ENCODE assay signal across 8 cellular contexts in the genomic region with DNA sequence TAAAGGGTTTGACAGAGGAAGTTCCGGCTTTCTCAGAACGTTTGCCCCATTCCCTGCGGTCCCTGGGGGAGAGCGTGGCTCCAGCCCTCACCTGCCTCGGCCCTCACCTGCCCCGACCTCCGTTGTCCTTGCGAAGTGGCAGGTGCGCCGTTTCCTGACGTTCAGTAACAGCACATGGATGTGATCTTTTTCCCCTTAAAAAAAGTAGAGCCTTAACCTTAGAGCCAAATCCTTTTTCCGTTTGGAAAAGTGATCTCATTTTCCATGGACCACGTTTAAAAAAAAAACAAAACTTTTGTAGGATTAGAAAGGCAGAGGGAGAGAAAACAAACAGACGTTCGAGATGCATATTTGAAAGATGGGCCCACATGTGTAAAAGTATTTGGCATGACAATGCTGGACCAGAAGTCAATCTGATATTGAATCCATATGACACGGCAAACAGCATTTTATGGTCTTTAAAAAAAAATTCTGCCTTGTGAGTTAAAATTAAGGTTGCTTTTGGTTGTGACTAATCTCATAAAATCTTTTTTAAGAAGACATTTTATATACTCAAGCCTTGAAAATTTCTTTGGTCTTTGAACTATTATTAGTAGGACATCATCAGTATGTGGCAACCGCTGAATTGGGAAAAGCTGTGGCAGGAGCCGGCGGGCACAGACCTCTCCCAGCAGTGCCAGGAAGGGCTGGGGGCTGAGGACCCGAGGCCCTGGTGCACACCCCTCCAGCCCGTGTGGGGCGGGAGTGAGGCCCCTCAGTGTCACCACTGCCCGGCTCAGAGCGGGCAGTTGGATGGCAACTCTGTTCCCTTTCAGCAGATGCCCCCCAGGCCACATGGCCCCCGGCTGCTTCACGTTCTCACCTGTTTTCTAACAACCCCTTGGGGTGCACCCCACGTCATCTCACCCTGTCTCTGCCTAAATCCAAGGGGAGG. TPM values are rescaled to one million over a fixed set of nuclear protein-coding genes. Genes with fewer than 3 reads are reported as not detected.
DNase-seq lines count a peak whose midpoint lies in the region; ATAC-seq and FAIRE-seq lines count a peak whose summit lies in the region.

No MANE protein-coding gene starts in this region.

- CTCF ChIA-PET in activated CD8-positive, alpha-beta T cell treated with anti-CD3 and anti-CD28 coated beads, Interleukin-2, amount 10 ng/mL, durations not matched to agents 7 days and 5 days (lab: Charles Lee): interaction anchor here (0.9 kb wide), 1 partner anchor 62 kb away, joined by 3 read pairs; no protein-coding TSS in a partner anchor

- POLR2A ChIA-PET in activated CD8-positive, alpha-beta T cell treated with anti-CD3 and anti-CD28 coated beads, Interleukin-2, amount 10 ng/mL, durations not matched to agents 7 days and 5 days (lab: Charles Lee): interaction anchor here (0.9 to 1.5 kb wide), 2 partner anchors 27 to 28 kb away, joined by 4 to 5 read pairs; no protein-coding TSS in a partner anchor

- WGBS in aorta, 2 donors: 30 to 34% methylated on average over 27 of the region's 27 CpGs

- peak; percentile 79 for FAIRE-seq in islet of Langerhans (lab: Jason Lieb, UNC)

- H3K4me3 Mint-ChIP-seq in activated CD8-positive, alpha-beta T cell treated with anti-CD3 and anti-CD28 coated beads, Interleukin-2, amount 10 ng/mL, durations not matched to agents 7 days and 5 days: peak overlapping the region; percentile 5

- H3K27me3 Mint-ChIP-seq in activated CD8-positive, alpha-beta T cell treated with anti-CD3 and anti-CD28 coated beads, Interleukin-2, amount 10 ng/mL, durations not matched to agents 7 days and 5 days (ENCODE audit: low read depth): no peaks in the 10 kb centered on the region

- H3K9me3 Mint-ChIP-seq in activated naive CD4-positive, alpha-beta T cell treated with anti-CD3 and anti-CD28 coated beads, Interleukin-2, amount 50 U/mL, for 72 hours: peaks cover 0 to 6% of the 10 kb centered on the region in 2 donors
- H3K9me3 Mint-ChIP-seq in activated CD8-positive, alpha-beta T cell treated with anti-CD3 and anti-CD28 coated beads, Interleukin-2, amount 10 ng/mL, durations not matched to agents 7 days and 5 days (ENCODE audit: insufficient read depth): no peaks in the 10 kb centered on the region

- peaks cover 30 to 47% of the 10 kb centered on the region in 2 donors for H3K36me3 Mint-ChIP-seq in activated naive CD4-positive, alpha-beta T cell treated with anti-CD3 and anti-CD28 coated beads, Interleukin-2, amount 50 U/mL, for 72 hours
- peaks cover 57% of the 10 kb centered on the region for H3K36me3 Mint-ChIP-seq in activated CD8-positive, alpha-beta T cell treated with anti-CD3 and anti-CD28 coated beads, Interleukin-2, amount 10 ng/mL, durations not matched to agents 7 days and 5 days (ENCODE audit: low read depth)

- peak overlapping the region in 1 of 2 donors; percentile 29 for H3K4me3 ChIP-seq in aorta (ENCODE audit: low read length in 2 of 2)

- no peak for DNase-seq in activated naive CD4-positive, alpha-beta T cell treated with anti-CD3 and anti-CD28 coated beads, Interleukin-2, amount 50 U/mL, for 72 hours (ENCODE audit: low spot score in 2 of 2)
- no peak for DNase-seq in activated naive CD4-positive, alpha-beta T cell treated with Interleukin-2 at 50 U/mL for 16 hours
- DNase-seq in activated CD8-positive, alpha-beta T cell treated with anti-CD3 and anti-CD28 coated beads, Interleukin-2, amount 10 ng/mL, durations not matched to agents 7 days and 5 days: peak; percentile 18
- DNase-seq in aorta (peak; percentile 40 to 76), HT-29 (ENCODE audit: low spot score) (no peak)

- H3K9me3 ChIP-seq in aorta (ENCODE audit: control insufficient read depth, low read length): no peaks in the 10 kb centered on the region

- intact Hi-C loops in aorta (cut with DNase I): no loop called here

- H3K36me3 ChIP-seq in aorta (ENCODE audit: control insufficient read depth in 1 of 2, insufficient read depth in 2 of 2, low read length in 1 of 2): no peaks in the 10 kb centered on the region

- H3K27ac Mint-ChIP-seq in activated naive CD4-positive, alpha-beta T cell treated with anti-CD3 and anti-CD28 coated beads, Interleukin-2, amount 50 U/mL, for 72 hours: peak overlapping the region; percentile 95
- H3K27ac Mint-ChIP-seq in activated CD8-positive, alpha-beta T cell treated with anti-CD3 and anti-CD28 coated beads, Interleukin-2, amount 10 ng/mL, durations not matched to agents 7 days and 5 days: peak overlapping the region; percentile 87

- ATAC-seq in activated naive CD4-positive, alpha-beta T cell treated with anti-CD3 and anti-CD28 coated beads, Interleukin-2, amount 50 U/mL, for 72 hours: peak in 1 of 2 donors; percentile 1
- ATAC-seq in HG03139 (IDR thresholded peaks at IDR 0.05; ENCODE audit: unreplicated experiment): peak; percentile 6
- no peak for ATAC-seq in activated CD8-positive, alpha-beta T cell treated with anti-CD3 and anti-CD28 coated beads, Interleukin-2, amount 10 ng/mL, durations not matched to agents 7 days and 5 days
- no peak for ATAC-seq in aorta (ENCODE audit: low FRiP score)
- no peak for ATAC-seq in GM18861 (IDR thresholded peaks at IDR 0.05; ENCODE audit: unreplicated experiment)

- no peaks in the 10 kb centered on the region for H3K27me3 ChIP-seq in aorta (ENCODE audit: control insufficient read depth in 1 of 2, insufficient read depth in 2 of 2, low read length in 1 of 2)

- H3K27ac ChIP-seq in aorta (ENCODE audit: low read depth in 1 of 2, low read length in 2 of 2): peak overlapping the region; percentile 14 to 48

- no peaks in the 10 kb centered on the region for H3K4me1 ChIP-seq in aorta (ENCODE audit: control insufficient read depth in 1 of 2, insufficient read depth in 2 of 2, low read length in 2 of 2)

- H3K4me1 Mint-ChIP-seq in activated CD8-positive, alpha-beta T cell treated with anti-CD3 and anti-CD28 coated beads, Interleukin-2, amount 10 ng/mL, durations not matched to agents 7 days and 5 days (ENCODE audit: low read depth): peaks cover 62% of the 10 kb centered on the region

RNA-seq across cellular contexts. Expression of gene EXOC3, which starts 42.4 kb away (rescaled TPM):
- total RNA-seq in activated naive CD4-positive, alpha-beta T cell treated with anti-CD3 and anti-CD28 coated beads, Interleukin-2, amount 50 U/mL, for 72 hours: 100 to 1,000 TPM in 1 of 2 donors, 10 to 100 TPM in 1; 83.8 to 101 TPM
- 10 to 100 TPM; 62.2 to 62.3 TPM for total RNA-seq in activated CD8-positive, alpha-beta T cell treated with anti-CD3 and anti-CD28 coated beads, Interleukin-2, amount 10 ng/mL, durations not matched to agents 7 days and 5 days
- total RNA-seq in aorta: 10 to 100 TPM; 54.6 to 65.2 TPM
- 10 to 100 TPM; 31.3 to 88.9 TPM for polyA plus RNA-seq in aorta
- 65.7 and 74.3 TPM in 2 replicates for total RNA-seq in HT-29 (2014; rRNA removed; shearing (Covaris generic))

Comparison
In these comparisons a context has a peak if more than half of its experiments do, and no peak if none do; other contexts are left out.
1. DNase-seq: peak in activated CD8-positive, alpha-beta T cell treated with anti-CD3 and anti-CD28 coated beads, Interleukin-2, amount 10 ng/mL, durations not matched to agents 7 days and 5 days (single experiment) and aorta (2 of 2); none in activated naive CD4-positive, alpha-beta T cell treated with anti-CD3 and anti-CD28 coated beads, Interleukin-2, amount 50 U/mL, for 72 hours (0 of 2), activated naive CD4-positive, alpha-beta T cell treated with Interleukin-2 at 50 U/mL for 16 hours (single experiment) and HT-29 (single experiment).